ENCODE assay signal across 21 cellular contexts in genomic region chr11:47182380-47182779, GRCh38.
"Had no signal": no experiment of that assay in that cellular context is flagged by ENCODE, and none has a peak within 500 bp of the region (broad histone marks: within the 10 kb centered on the region; RNA-seq: fewer than 3 reads in every experiment).

No MANE protein-coding gene starts in this region.

- DNase-seq: activated T-cell treated with anti-CD3 and anti-CD28 coated beads, Interleukin-2, amount 50 U/mL, for 1 hour; adrenal gland; effector memory CD4-positive, alpha-beta T cell; foreskin keratinocyte; hippocampal formation; kidney glomerular epithelial cell; pancreas; stimulated activated CD4-positive, alpha-beta T cell treated with anti-CD3 and anti-CD28 coated beads, Interleukin-4, amount 100 ng/mL, for 24 hours; stimulated activated naive CD8-positive, alpha-beta T cell treated with anti-CD3 and anti-CD28 coated beads, Interleukin-15, Interleukin-2, amounts not matched to agents 100 U/mL and 50 U/mL, for 24 hours; T-cell; WERI-Rb-1 had no signal

- H3K4me1 ChIP-seq: foreskin keratinocyte had no signal

- ATAC-seq: foreskin keratinocyte; natural killer cell treated with Interleukin-12 subunit alpha and Interleukin-12 subunit beta and Interleukin-15 and Interleukin-18, amount 100 ng/mL, for 72 hours; pancreas; stimulated activated naive CD8-positive, alpha-beta T cell treated with anti-CD3 and anti-CD28 coated beads, Interleukin-15, Interleukin-2, amounts not matched to agents 100 U/mL and 50 U/mL, for 24 hours; T-cell had no signal

- H3K27me3 Mint-ChIP-seq: type B pancreatic cell had no signal

- H3K36me3 Mint-ChIP-seq: activated naive CD8-positive, alpha-beta T cell; natural killer cell treated with Interleukin-12 subunit alpha and Interleukin-12 subunit beta and Interleukin-15 and Interleukin-18, amount 100 ng/mL, for 72 hours; T-cell had no signal

- H3K4me3 Mint-ChIP-seq: activated naive CD8-positive, alpha-beta T cell; central memory CD8-positive, alpha-beta T cell; natural killer cell treated with Interleukin-12 subunit alpha and Interleukin-12 subunit beta and Interleukin-15 and Interleukin-18, amount 100 ng/mL, for 72 hours; T-cell; T-helper 2 cell treated with Interferon-gamma antibody and Interleukin-4, amounts not matched to agents 5 μg/mL and 100 μg/mL, for 36 hours; type B pancreatic cell had no signal

- H3K27me3 ChIP-seq: adrenal gland, foreskin keratinocyte, pancreas, suprapubic skin, vagina had no signal

- H3K4me3 ChIP-seq: adrenal gland, pancreas, suprapubic skin, vagina had no signal

- H3K36me3 ChIP-seq: neutrophil, pancreas had no signal

- H3K27ac ChIP-seq: foreskin keratinocyte, neutrophil, pancreas, suprapubic skin, vagina, WERI-Rb-1 had no signal

- H3K27ac Mint-ChIP-seq: activated naive CD8-positive, alpha-beta T cell; natural killer cell treated with Interleukin-12 subunit alpha and Interleukin-12 subunit beta and Interleukin-15 and Interleukin-18, amount 100 ng/mL, for 72 hours; T-cell; T-helper 2 cell treated with Interferon-gamma antibody and Interleukin-4, amounts not matched to agents 5 μg/mL and 100 μg/mL, for 36 hours; type B pancreatic cell had no signal

- H3K9me3 Mint-ChIP-seq: central memory CD8-positive, alpha-beta T cell; natural killer cell treated with Interleukin-12 subunit alpha and Interleukin-12 subunit beta and Interleukin-15 and Interleukin-18, amount 100 ng/mL, for 72 hours; T-cell; T-helper 2 cell treated with Interferon-gamma antibody and Interleukin-4, amounts not matched to agents 5 μg/mL and 100 μg/mL, for 36 hours; type B pancreatic cell had no signal

- H3K9me3 ChIP-seq: adrenal gland, neutrophil, pancreas, suprapubic skin, vagina had no signal

- FAIRE-seq: astrocyte, colon, pancreas had no signal
